ENCODE assay signal across 1 cellular context in the genomic region with DNA sequence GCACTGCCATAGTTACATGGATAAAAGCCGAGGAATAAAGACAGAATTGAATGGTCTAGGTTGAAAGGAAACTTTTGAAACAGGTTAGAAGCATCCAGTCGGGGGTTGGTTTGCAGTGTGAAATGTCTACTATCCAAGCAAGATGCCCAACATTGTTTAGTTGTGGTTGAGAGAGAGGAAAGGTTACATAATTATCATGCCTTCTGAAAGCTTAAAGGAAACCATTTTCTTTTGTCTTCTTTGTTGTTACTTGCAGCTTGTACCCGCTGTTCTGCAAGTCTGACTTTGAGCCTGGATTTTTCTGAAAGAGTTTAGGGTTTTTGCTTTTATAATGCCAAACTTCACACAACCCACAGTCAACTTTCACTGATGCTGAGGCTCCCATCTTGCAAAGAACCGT.
TF ChIP-seq lines count a peak whose summit lies in the region.

No MANE protein-coding gene starts in this region.

TF ChIP-seq in SK-N-SH treated with all-trans-retinoic acid at 6 μM for 48 hours, 23 proteins besides CTCF, POLR2A, EP300 and RAD21 (continued from another document):
- TF ChIP-seq, protein P1, sequence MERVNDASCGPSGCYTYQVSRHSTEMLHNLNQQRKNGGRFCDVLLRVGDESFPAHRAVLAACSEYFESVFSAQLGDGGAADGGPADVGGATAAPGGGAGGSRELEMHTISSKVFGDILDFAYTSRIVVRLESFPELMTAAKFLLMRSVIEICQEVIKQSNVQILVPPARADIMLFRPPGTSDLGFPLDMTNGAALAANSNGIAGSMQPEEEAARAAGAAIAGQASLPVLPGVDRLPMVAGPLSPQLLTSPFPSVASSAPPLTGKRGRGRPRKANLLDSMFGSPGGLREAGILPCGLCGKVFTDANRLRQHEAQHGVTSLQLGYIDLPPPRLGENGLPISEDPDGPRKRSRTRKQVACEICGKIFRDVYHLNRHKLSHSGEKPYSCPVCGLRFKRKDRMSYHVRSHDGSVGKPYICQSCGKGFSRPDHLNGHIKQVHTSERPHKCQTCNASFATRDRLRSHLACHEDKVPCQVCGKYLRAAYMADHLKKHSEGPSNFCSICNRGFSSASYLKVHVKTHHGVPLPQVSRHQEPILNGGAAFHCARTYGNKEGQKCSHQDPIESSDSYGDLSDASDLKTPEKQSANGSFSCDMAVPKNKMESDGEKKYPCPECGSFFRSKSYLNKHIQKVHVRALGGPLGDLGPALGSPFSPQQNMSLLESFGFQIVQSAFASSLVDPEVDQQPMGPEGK (CRISPR knock-in tag; IDR thresholded peaks at IDR 0.05; ENCODE audit: borderline replicate concordance): no peak
- TF ChIP-seq ZNF70 (CRISPR knock-in tag; IDR thresholded peaks at IDR 0.05): no peak
